1 cellular context compared by ENCODE assay signal in genomic region chr1:222589462-222590302, GRCh38.
TF ChIP-seq lines count a peak whose summit lies in the region.

TSS of gene TAF1A (minus strand) at chr1:222589933.

TF ChIP-seq in HepG2, 621 proteins besides CTCF, POLR2A, EP300 and RAD21 (continued from another document):
- no peak for TF ChIP-seq PRDM4 (CRISPR knock-in tag; IDR thresholded peaks at IDR 0.05; ENCODE audit: borderline replicate concordance)
- TF ChIP-seq HNRNPL (IDR thresholded peaks at IDR 0.05; ENCODE audit: low read depth, low read length), result no peak
- no peak for TF ChIP-seq TRAFD1 (CRISPR knock-in tag; IDR thresholded peaks at IDR 0.05; ENCODE audit: borderline replicate concordance)
- TF ChIP-seq ZNF207 (IDR thresholded peaks at IDR 0.05; ENCODE audit: borderline replicate concordance), result no peak
- 0 out of 2 replicates have a peak, but pooled peaks have one; percentile 61 for TF ChIP-seq ZNF317 (CRISPR knock-in tag; IDR thresholded peaks at IDR 0.05)
- TF ChIP-seq ZHX2 (IDR thresholded peaks at IDR 0.05; ENCODE audit: low read depth), result 0 out of 2 replicates have a peak, but pooled peaks have one; percentile 54
- TF ChIP-seq ZHX2 (CRISPR knock-in tag; IDR thresholded peaks at IDR 0.05; ENCODE audit: borderline replicate concordance), result no peak
- no peak for TF ChIP-seq SIX4 (CRISPR knock-in tag; IDR thresholded peaks at IDR 0.05)
- no peak for TF ChIP-seq ZNF564 (CRISPR knock-in tag; IDR thresholded peaks at IDR 0.05)
- 0 out of 2 replicates have a peak, but pooled peaks have one; percentile 30 for TF ChIP-seq ZNF691 (CRISPR knock-in tag; IDR thresholded peaks at IDR 0.05; ENCODE audit: borderline replicate concordance, low read depth)
- TF ChIP-seq HOMEZ (CRISPR knock-in tag; IDR thresholded peaks at IDR 0.05; ENCODE audit: low read depth), result no peak
- no peak for TF ChIP-seq KLF15 (CRISPR knock-in tag; IDR thresholded peaks at IDR 0.05; ENCODE audit: borderline replicate concordance)
- TF ChIP-seq ZSCAN21 (CRISPR knock-in tag; IDR thresholded peaks at IDR 0.05; ENCODE audit: borderline replicate concordance), result peak; percentile 27; the same call in 1 of the 2 replicates
- peak; percentile 41 to 69 for TF ChIP-seq MAFK (conservative IDR thresholded peaks at IDR 0.05 in 1 of 2, IDR thresholded peaks at IDR 0.05 in 1 of 2; ENCODE audit: low read length in 2 of 2)
- peak; percentile 87 for TF ChIP-seq TFDP2 (CRISPR knock-in tag; IDR thresholded peaks at IDR 0.05)
- TF ChIP-seq ZFP82 (CRISPR knock-in tag; IDR thresholded peaks at IDR 0.05; ENCODE audit: borderline replicate concordance), result no peak
- TF ChIP-seq ZNF567 (CRISPR knock-in tag; IDR thresholded peaks at IDR 0.05; ENCODE audit: borderline replicate concordance), result no peak
- TF ChIP-seq ELF1 (CRISPR knock-in tag; IDR thresholded peaks at IDR 0.05), result peak; percentile 92
- TF ChIP-seq ZNF503 (CRISPR knock-in tag; IDR thresholded peaks at IDR 0.05), result peak; percentile 21; the same call in 1 of the 2 replicates
- TF ChIP-seq HNRNPUL1 (IDR thresholded peaks at IDR 0.05; ENCODE audit: low read depth, low read length), result no peak
- peak; percentile 79 for TF ChIP-seq ZNF7 (CRISPR knock-in tag; IDR thresholded peaks at IDR 0.05)
- no peak for TF ChIP-seq NFKBIZ (CRISPR knock-in tag; IDR thresholded peaks at IDR 0.05)
- no peak for TF ChIP-seq MXD1 (CRISPR knock-in tag; IDR thresholded peaks at IDR 0.05)
- TF ChIP-seq ZFYVE20 (CRISPR knock-in tag; IDR thresholded peaks at IDR 0.05; ENCODE audit: borderline replicate concordance, low read depth), result no peak
- TF ChIP-seq TEAD2 (CRISPR knock-in tag; IDR thresholded peaks at IDR 0.05), result no peak
- TF ChIP-seq E2F2 (CRISPR knock-in tag; IDR thresholded peaks at IDR 0.05; ENCODE audit: borderline replicate concordance), result no peak
- 0 out of 2 replicates have a peak, but pooled peaks have one; percentile 44 for TF ChIP-seq SNAI1 (CRISPR knock-in tag; IDR thresholded peaks at IDR 0.05; ENCODE audit: borderline replicate concordance)
- TF ChIP-seq ZNF629 (CRISPR knock-in tag; conservative IDR thresholded peaks at IDR 0.05), result no peak
- peak; percentile 65; the same call in 1 of the 2 replicates for TF ChIP-seq HDAC2 (CRISPR knock-in tag; IDR thresholded peaks at IDR 0.05)
- no peak for TF ChIP-seq ZNF230 (CRISPR knock-in tag; IDR thresholded peaks at IDR 0.05)
- no peak for TF ChIP-seq NFIB (CRISPR knock-in tag; IDR thresholded peaks at IDR 0.05; ENCODE audit: borderline replicate concordance)
- no peak for TF ChIP-seq ZFP62 (CRISPR knock-in tag; IDR thresholded peaks at IDR 0.05)
- TF ChIP-seq KDM3A (CRISPR knock-in tag; IDR thresholded peaks at IDR 0.05; ENCODE audit: low read depth), result no peak; the same call in 1 of the 2 replicates
- TF ChIP-seq SNAPC5 (CRISPR knock-in tag; IDR thresholded peaks at IDR 0.05; ENCODE audit: borderline replicate concordance), result peak; percentile 40; the same call in 1 of the 2 replicates
- TF ChIP-seq RORA (CRISPR knock-in tag; IDR thresholded peaks at IDR 0.05), result peak; percentile 76; the same call in 1 of the 2 replicates
- no peak for TF ChIP-seq TOE1 (CRISPR knock-in tag; IDR thresholded peaks at IDR 0.05)
- peak; percentile 52 for TF ChIP-seq YY1 (IDR thresholded peaks at IDR 0.05; ENCODE audit: insufficient read depth, insufficient replicate concordance, low read depth, low read length)
